Comparison of ENCODE assay signal across 34 cellular contexts in genomic region chr1:209813902-209814301, GRCh38. TPM values are rescaled to one million over a fixed set of nuclear protein-coding genes. Genes with fewer than 3 reads are reported as not detected.
"Had no signal": no experiment of that assay in that cellular context is flagged by ENCODE, and none has a peak within 500 bp of the region (broad histone marks: within the 10 kb centered on the region; RNA-seq: fewer than 3 reads in every experiment).

No MANE protein-coding gene starts in this region.

- H3K4me3 ChIP-seq: adrenal gland, body of pancreas, cardiac muscle cell, colonic mucosa, gastroesophageal sphincter, heart right ventricle had no signal

- ATAC-seq: activated CD4-positive, alpha-beta T cell treated with anti-CD3 and anti-CD28 coated beads for 36 hours; activated CD8-positive, alpha-beta memory T cell treated with anti-CD3 and anti-CD28 coated beads, Interleukin-2, amount 10 ng/mL, durations not matched to agents 7 days and 5 days; activated CD8-positive, alpha-beta T cell treated with anti-CD3 and anti-CD28 coated beads, Interleukin-2, amount 10 ng/mL, durations not matched to agents 7 days and 5 days; activated naive CD8-positive, alpha-beta T cell treated with anti-CD3 and anti-CD28 coated beads, Interleukin-2, amount 50 U/mL, for 24 hours; activated T-helper 17 cell treated with anti-CD3 and anti-CD28 coated beads, Interleukin-2, amount 50 U/mL, for 72 hours; body of pancreas; esophagus mucosa; gastroesophageal sphincter; heart right ventricle had no signal

- H3K27ac ChIP-seq: adrenal gland, body of pancreas, cardiac muscle cell, colonic mucosa, gastroesophageal sphincter, heart right ventricle had no signal

- H3K36me3 ChIP-seq: adrenal gland, cardiac muscle cell, colonic mucosa, gastroesophageal sphincter, heart right ventricle had no signal

- H3K36me3 Mint-ChIP-seq: activated CD4-positive, alpha-beta memory T cell treated with anti-CD3 and anti-CD28 coated beads for 36 hours; activated CD8-positive, alpha-beta memory T cell treated with anti-CD3 and anti-CD28 coated beads, Interleukin-2, amount 10 ng/mL, durations not matched to agents 7 days and 5 days had no signal

- H3K4me3 Mint-ChIP-seq: activated CD4-positive, alpha-beta memory T cell treated with anti-CD3 and anti-CD28 coated beads for 36 hours; activated CD4-positive, alpha-beta T cell treated with anti-CD3 and anti-CD28 coated beads for 36 hours; activated CD4-positive, alpha-beta T cell treated with anti-CD3 and anti-CD28 coated beads, Interleukin-2, amount 10 ng/mL, durations not matched to agents 24 days and 14 days; activated CD8-positive, alpha-beta memory T cell treated with anti-CD3 and anti-CD28 coated beads, Interleukin-2, amount 10 ng/mL, durations not matched to agents 7 days and 5 days; activated CD8-positive, alpha-beta T cell treated with anti-CD3 and anti-CD28 coated beads, Interleukin-2, amount 10 ng/mL, durations not matched to agents 7 days and 5 days; activated naive CD8-positive, alpha-beta T cell; activated naive CD8-positive, alpha-beta T cell treated with anti-CD3 and anti-CD28 coated beads, Interleukin-2, amount 50 U/mL, for 24 hours; activated T-helper 17 cell treated with anti-CD3 and anti-CD28 coated beads, Interleukin-2, amount 50 U/mL, for 72 hours had no signal

- H3K9me3 Mint-ChIP-seq: activated CD4-positive, alpha-beta memory T cell treated with anti-CD3 and anti-CD28 coated beads for 36 hours; activated CD4-positive, alpha-beta T cell treated with anti-CD3 and anti-CD28 coated beads, Interleukin-2, amount 10 ng/mL, durations not matched to agents 24 days and 14 days; activated naive CD8-positive, alpha-beta T cell treated with anti-CD3 and anti-CD28 coated beads, Interleukin-2, amount 50 U/mL, for 24 hours; activated T-helper 17 cell treated with anti-CD3 and anti-CD28 coated beads, Interleukin-2, amount 50 U/mL, for 72 hours had no signal

- H3K27me3 ChIP-seq: adrenal gland, body of pancreas, cardiac muscle cell, colonic mucosa, gastroesophageal sphincter had no signal

- H3K4me1 Mint-ChIP-seq: activated T-helper 17 cell treated with anti-CD3 and anti-CD28 coated beads, Interleukin-2, amount 50 U/mL, for 72 hours had no signal

- DNase-seq: activated CD4-positive, alpha-beta memory T cell treated with anti-CD3 and anti-CD28 coated beads for 36 hours; activated CD4-positive, alpha-beta T cell treated with anti-CD3 and anti-CD28 coated beads for 36 hours; activated CD4-positive, alpha-beta T cell treated with anti-CD3 and anti-CD28 coated beads, Interleukin-2, amount 10 ng/mL, durations not matched to agents 24 days and 14 days; activated CD4-positive, CD25-positive, alpha-beta regulatory T cell; activated CD4-positive, CD25-positive, alpha-beta regulatory T cell treated with anti-CD3 and anti-CD28 coated beads, Interleukin-2, amount 50 U/mL, for 72 hours; activated CD8-positive, alpha-beta memory T cell treated with anti-CD3 and anti-CD28 coated beads, Interleukin-2, amount 10 ng/mL, durations not matched to agents 7 days and 5 days; activated CD8-positive, alpha-beta memory T cell treated with anti-CD3 and anti-CD28 coated beads, Interleukin-2, amount 50 U/mL, for 4 hours; activated CD8-positive, alpha-beta T cell treated with anti-CD3 and anti-CD28 coated beads, Interleukin-2, amount 10 ng/mL, durations not matched to agents 7 days and 5 days; activated effector memory CD4-positive, alpha-beta T cell treated with Interleukin-2 at 50 U/mL for 16 hours; activated gamma-delta T cell treated with Interleukin-2 at 50 U/mL for 16 hours; activated naive CD4-positive, alpha-beta T cell treated with anti-CD3 and anti-CD28 coated beads, Interleukin-2, amount 50 U/mL, for 16 hours; activated naive CD4-positive, alpha-beta T cell treated with Interleukin-2 at 50 U/mL for 16 hours; activated naive CD8-positive, alpha-beta T cell treated with anti-CD3 and anti-CD28 coated beads, Interleukin-2, amount 50 U/mL, for 24 hours; activated T-cell treated with anti-CD3 and anti-CD28 coated beads, Interleukin-2, amount 50 U/mL, for 1 hour; adrenal gland; amygdala; aorta; body of pancreas; central memory CD4-positive, alpha-beta T cell; cerebellar nuclear complex; colonic mucosa; effector CD8-positive, alpha-beta T cell; foreskin melanocyte; heart right ventricle; T-helper 2 cell had no signal

- H3K4me1 ChIP-seq: adrenal gland, body of pancreas, colonic mucosa, gastroesophageal sphincter had no signal

- H3K9me3 ChIP-seq: adrenal gland, body of pancreas, colonic mucosa, gastroesophageal sphincter, heart right ventricle had no signal

- H3K27me3 Mint-ChIP-seq: activated CD4-positive, alpha-beta T cell treated with anti-CD3 and anti-CD28 coated beads, Interleukin-2, amount 10 ng/mL, durations not matched to agents 24 days and 14 days; activated T-helper 17 cell treated with anti-CD3 and anti-CD28 coated beads, Interleukin-2, amount 50 U/mL, for 72 hours had no signal

- H3K27ac Mint-ChIP-seq: activated CD4-positive, alpha-beta memory T cell treated with anti-CD3 and anti-CD28 coated beads for 36 hours; activated CD4-positive, alpha-beta T cell treated with anti-CD3 and anti-CD28 coated beads for 36 hours; activated CD4-positive, alpha-beta T cell treated with anti-CD3 and anti-CD28 coated beads, Interleukin-2, amount 10 ng/mL, durations not matched to agents 24 days and 14 days; activated CD8-positive, alpha-beta memory T cell treated with anti-CD3 and anti-CD28 coated beads, Interleukin-2, amount 10 ng/mL, durations not matched to agents 7 days and 5 days; activated CD8-positive, alpha-beta T cell treated with anti-CD3 and anti-CD28 coated beads, Interleukin-2, amount 10 ng/mL, durations not matched to agents 7 days and 5 days; activated naive CD8-positive, alpha-beta T cell; activated naive CD8-positive, alpha-beta T cell treated with anti-CD3 and anti-CD28 coated beads, Interleukin-2, amount 50 U/mL, for 24 hours; activated T-helper 17 cell treated with anti-CD3 and anti-CD28 coated beads, Interleukin-2, amount 50 U/mL, for 72 hours had no signal

RNA-seq across cellular contexts. Expression of gene TRAF3IP3, which starts 58.0 kb away (rescaled TPM):
- total RNA-seq: dermis microvascular lymphatic vessel endothelial cell, endothelial cell of umbilical vein, epithelial cell of proximal tubule, glomerular endothelial cell had no signal
- polyA plus RNA-seq: endothelial cell of umbilical vein had no signal
